ENCODE assay signal across 1 cellular context in the genomic region with DNA sequence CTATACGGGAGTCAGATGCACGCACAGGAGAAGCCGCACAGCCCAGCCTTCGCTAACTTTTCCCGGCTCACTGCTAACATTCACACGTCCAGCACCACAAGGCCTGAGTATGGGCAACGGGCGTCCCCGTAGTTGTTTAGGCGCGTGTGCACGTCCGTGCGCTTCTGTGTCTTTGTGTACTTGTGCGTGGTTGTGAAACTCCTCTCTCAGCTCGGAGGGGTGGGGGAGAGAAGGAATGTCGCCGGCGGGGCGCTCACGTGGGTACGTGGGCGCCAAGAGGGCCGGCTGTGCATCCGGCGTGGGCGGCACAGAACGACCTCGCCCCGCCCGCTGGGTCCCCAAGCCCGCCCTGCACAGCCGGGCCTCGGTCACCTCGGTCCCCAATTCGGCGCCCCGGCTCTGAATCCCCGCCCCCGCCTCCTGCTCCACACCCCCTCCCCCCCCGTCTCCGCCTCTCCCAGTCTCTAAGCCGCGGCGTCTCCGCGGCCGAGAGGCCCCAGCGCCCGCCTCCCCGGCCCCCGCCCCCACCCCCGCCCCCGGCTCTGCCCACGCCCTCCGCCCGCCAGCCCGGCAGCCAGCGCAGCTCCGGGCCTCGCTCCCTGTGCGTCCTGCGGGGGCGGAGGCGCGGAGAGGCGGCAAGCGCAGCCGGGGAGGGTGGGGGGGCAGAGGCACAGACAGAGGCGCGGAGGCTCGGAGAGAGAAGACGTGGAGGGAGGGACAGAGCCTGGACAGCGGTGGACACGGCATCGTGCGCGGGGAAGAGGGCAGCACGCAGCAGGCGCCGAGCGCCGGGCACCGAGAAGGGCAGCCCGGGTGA.
TF ChIP-seq lines count a peak whose summit lies in the region.

A gene with protein sequence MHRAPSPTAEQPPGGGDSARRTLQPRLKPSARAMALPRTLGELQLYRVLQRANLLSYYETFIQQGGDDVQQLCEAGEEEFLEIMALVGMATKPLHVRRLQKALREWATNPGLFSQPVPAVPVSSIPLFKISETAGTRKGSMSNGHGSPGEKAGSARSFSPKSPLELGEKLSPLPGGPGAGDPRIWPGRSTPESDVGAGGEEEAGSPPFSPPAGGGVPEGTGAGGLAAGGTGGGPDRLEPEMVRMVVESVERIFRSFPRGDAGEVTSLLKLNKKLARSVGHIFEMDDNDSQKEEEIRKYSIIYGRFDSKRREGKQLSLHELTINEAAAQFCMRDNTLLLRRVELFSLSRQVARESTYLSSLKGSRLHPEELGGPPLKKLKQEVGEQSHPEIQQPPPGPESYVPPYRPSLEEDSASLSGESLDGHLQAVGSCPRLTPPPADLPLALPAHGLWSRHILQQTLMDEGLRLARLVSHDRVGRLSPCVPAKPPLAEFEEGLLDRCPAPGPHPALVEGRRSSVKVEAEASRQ (plus strand): TSS at position 673 of the 817 bp plus-strand sequence. CDS start 158 bp downstream, outside the sequence.

TF ChIP-seq in K562, 482 proteins besides CTCF, POLR2A, EP300 and RAD21 (continued from another document and continues in another):
- TF ChIP-seq MCM5 (IDR thresholded peaks at IDR 0.05; ENCODE audit: low read depth) (no peak), ARID4B (CRISPR knock-in tag; IDR thresholded peaks at IDR 0.05) (peak; percentile 51), E2F1 (CRISPR knock-in tag; IDR thresholded peaks at IDR 0.05) (peak; percentile 69; the same call in 1 of the 2 replicates), NFE2 (IDR thresholded peaks at IDR 0.05; ENCODE audit: low read depth) (0 out of 2 replicates have a peak, but pooled peaks have one; percentile 21), PTRF (tag; IDR thresholded peaks at IDR 0.05) (no peak), FOXM1 (IDR thresholded peaks at IDR 0.05; ENCODE audit: low read depth) (no peak), FOXM1 (CRISPR knock-in tag; IDR thresholded peaks at IDR 0.05; ENCODE audit: low read depth) (peak; percentile 62; the same call in 1 of the 2 replicates), TGIF2 (CRISPR knock-in tag; IDR thresholded peaks at IDR 0.05) (no peak), ZNF174 (CRISPR knock-in tag; IDR thresholded peaks at IDR 0.05) (no peak), SMAD4 (CRISPR knock-in tag; conservative IDR thresholded peaks at IDR 0.05) (peak; percentile 93), NCOA6 (IDR thresholded peaks at IDR 0.05) (no peak), ARID1B (IDR thresholded peaks at IDR 0.05) (peak; percentile 17; the same call in 1 of the 2 replicates), ZKSCAN1 (IDR thresholded peaks at IDR 0.05; ENCODE audit: low read depth, low read length) (no peak), ZBTB40 (IDR thresholded peaks at IDR 0.05) (0 out of 2 replicates have a peak, but pooled peaks have one; percentile 38), ZBTB40 (CRISPR knock-in tag; IDR thresholded peaks at IDR 0.05) (no peak), HLTF (IDR thresholded peaks at IDR 0.05) (no peak), MAFK (IDR thresholded peaks at IDR 0.05; ENCODE audit: low read length) (no peak), CCAR2 (IDR thresholded peaks at IDR 0.05; ENCODE audit: low read depth, low read length) (no peak), SIN3B (IDR thresholded peaks at IDR 0.05; ENCODE audit: low read depth) (no peak), CREB5 (CRISPR knock-in tag; IDR thresholded peaks at IDR 0.05) (no peak), TEAD1 (CRISPR knock-in tag; IDR thresholded peaks at IDR 0.05) (peak; percentile 71 to 88), MIER1 (IDR thresholded peaks at IDR 0.05; ENCODE audit: low read depth) (no peak), BRD4 (IDR thresholded peaks at IDR 0.05) (peak; percentile 60; the same call in 1 of the 2 replicates)
- TF ChIP-seq, protein P1, sequence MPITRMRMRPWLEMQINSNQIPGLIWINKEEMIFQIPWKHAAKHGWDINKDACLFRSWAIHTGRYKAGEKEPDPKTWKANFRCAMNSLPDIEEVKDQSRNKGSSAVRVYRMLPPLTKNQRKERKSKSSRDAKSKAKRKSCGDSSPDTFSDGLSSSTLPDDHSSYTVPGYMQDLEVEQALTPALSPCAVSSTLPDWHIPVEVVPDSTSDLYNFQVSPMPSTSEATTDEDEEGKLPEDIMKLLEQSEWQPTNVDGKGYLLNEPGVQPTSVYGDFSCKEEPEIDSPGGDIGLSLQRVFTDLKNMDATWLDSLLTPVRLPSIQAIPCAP (CRISPR knock-in tag; IDR thresholded peaks at IDR 0.05; ENCODE audit: borderline replicate concordance), result no peak
- TF ChIP-seq, protein P2, sequence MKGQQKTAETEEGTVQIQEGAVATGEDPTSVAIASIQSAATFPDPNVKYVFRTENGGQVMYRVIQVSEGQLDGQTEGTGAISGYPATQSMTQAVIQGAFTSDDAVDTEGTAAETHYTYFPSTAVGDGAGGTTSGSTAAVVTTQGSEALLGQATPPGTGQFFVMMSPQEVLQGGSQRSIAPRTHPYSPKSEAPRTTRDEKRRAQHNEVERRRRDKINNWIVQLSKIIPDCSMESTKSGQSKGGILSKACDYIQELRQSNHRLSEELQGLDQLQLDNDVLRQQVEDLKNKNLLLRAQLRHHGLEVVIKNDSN (CRISPR knock-in tag; IDR thresholded peaks at IDR 0.05), result peak; percentile 87
- TF ChIP-seq, protein P3, sequence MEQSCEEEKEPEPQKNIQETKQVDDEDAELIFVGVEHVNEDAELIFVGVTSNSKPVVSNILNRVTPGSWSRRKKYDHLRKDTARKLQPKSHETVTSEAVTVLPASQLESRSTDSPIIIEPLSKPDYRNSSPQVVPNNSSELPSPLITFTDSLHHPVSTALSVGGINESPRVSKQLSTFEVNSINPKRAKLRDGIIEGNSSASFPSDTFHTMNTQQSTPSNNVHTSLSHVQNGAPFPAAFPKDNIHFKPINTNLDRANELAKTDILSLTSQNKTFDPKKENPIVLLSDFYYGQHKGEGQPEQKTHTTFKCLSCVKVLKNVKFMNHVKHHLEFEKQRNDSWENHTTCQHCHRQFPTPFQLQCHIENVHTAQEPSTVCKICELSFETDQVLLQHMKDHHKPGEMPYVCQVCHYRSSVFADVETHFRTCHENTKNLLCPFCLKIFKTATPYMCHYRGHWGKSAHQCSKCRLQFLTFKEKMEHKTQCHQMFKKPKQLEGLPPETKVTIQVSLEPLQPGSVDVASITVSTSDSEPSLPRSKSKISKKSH (CRISPR knock-in tag; IDR thresholded peaks at IDR 0.05), result no peak
